Comparison of ENCODE assay signal across 10 cellular contexts in genomic region chr2:43251171-43251731, GRCh38. TPM values are rescaled to one million over a fixed set of nuclear protein-coding genes. Genes with fewer than 3 reads are reported as not detected.
DNase-seq lines count a peak whose midpoint lies in the region; ATAC-seq and TF ChIP-seq lines count a peak whose summit lies in the region.
"Had no signal": no experiment of that assay in that cellular context is flagged by ENCODE, and none has a peak within 500 bp of the region (broad histone marks: within the 10 kb centered on the region; RNA-seq: fewer than 3 reads in every experiment).

No MANE protein-coding gene starts in this region.

- H3K27me3 Mint-ChIP-seq in nephron progenitor cell (ENCODE audit: low read depth, poor library complexity) = peaks cover 4% of the 10 kb centered on the region

- H3K4me2 ChIP-seq in SK-N-SH = peak overlapping the region; percentile 47

- H3K9me3 ChIP-seq in SK-N-SH (no peaks in the 10 kb centered on the region), prostate gland (no peaks in the 10 kb centered on the region)

- H3K27ac ChIP-seq in SK-N-SH (ENCODE audit: low read depth in 2 of 2, low read length in 1 of 2) = peak overlapping the region; percentile 77 to 100
- no peak overlapping the region for H3K27ac ChIP-seq in foreskin keratinocyte
- peak overlapping the region; percentile 65 to 76 for H3K27ac ChIP-seq in prostate gland

- POLR2A ChIA-PET in BJ (lab: Charles Lee) = interaction anchor here (1.2 kb wide), 1 partner anchor 25 kb away, joined by 5 read pairs; the partner anchor contains the start of gene ZFP36L2
- POLR2A ChIA-PET in SK-N-SH (lab: Yijun Ruan, JAX) = interaction anchor here (0.6 to 1.7 kb wide), 10 partner anchors 16 to 499 kb away, joined by 3 to 25 read pairs (median 10); partner anchors contain the start of gene ZFP36L2

- 0 out of 2 replicates have a peak overlapping the region, but pooled peaks have one; percentile 5 for H3K9ac ChIP-seq in SK-N-SH

- peak; percentile 63 for TF ChIP-seq RAD21 in SK-N-SH (IDR thresholded peaks at IDR 0.05; ENCODE audit: low read length)

- CTCF ChIA-PET in BJ (lab: Yijun Ruan, JAX) (interaction anchor here (0.6 to 1.0 kb wide), 2 partner anchors 22 to 423 kb away, joined by 3 to 4 read pairs; no protein-coding TSS in a partner anchor), SK-N-SH (lab: Yijun Ruan, JAX) (interaction anchor here (0.7 to 3.1 kb wide), 22 partner anchors 9 to 754 kb away, joined by 3 to 24 read pairs (median 4); no protein-coding TSS in a partner anchor)

- no peak overlapping the region for H2AFZ ChIP-seq in SK-N-SH (ENCODE audit: low read depth)

- ATAC-seq in foreskin keratinocyte (peak; percentile 55), HG03439 (IDR thresholded peaks at IDR 0.05; ENCODE audit: unreplicated experiment) (no peak), GM19397 (IDR thresholded peaks at IDR 0.05; ENCODE audit: unreplicated experiment) (no peak)

- H3K9me2 ChIP-seq in SK-N-SH = no peaks in the 10 kb centered on the region

- TF ChIP-seq POLR2A in prostate gland (IDR thresholded peaks at IDR 0.05) = peak; percentile 15

- peak; percentile 74 to 97; a peak in 3 of 4 replicates for TF ChIP-seq EP300 in SK-N-SH (IDR thresholded peaks at IDR 0.05; ENCODE audit: borderline replicate concordance in 1 of 2, low read depth in 1 of 2, low read length in 1 of 2)

- H4K20me1 ChIP-seq in SK-N-SH (ENCODE audit: insufficient read depth) = no peaks in the 10 kb centered on the region

- no peaks in the 10 kb centered on the region for H3F3A ChIP-seq in SK-N-SH (replicated peaks; ENCODE audit: insufficient read depth)

- DNase-seq in BJ (ENCODE audit: low read depth) (peak; percentile 72), SK-N-SH (peak; percentile 80), foreskin keratinocyte (peak; percentile 63 to 85), prostate gland (ENCODE audit: low spot score) (peak; percentile 29), nephron progenitor cell (no peak), UCSD-AML1 (lab: John Stamatoyannopoulos, UW; ENCODE audit: unreplicated experiment) (no peak)
- DNase-seq: activated effector memory CD4-positive, alpha-beta T cell treated with Interleukin-2 at 50 U/mL for 16 hours had no signal

- no peaks in the 10 kb centered on the region for H3K9me3 Mint-ChIP-seq in nephron progenitor cell
- H3K9me3 Mint-ChIP-seq: T-helper 1 cell treated with Interleukin-12 subunit alpha and Interleukin-12 subunit beta and Interleukin-4 antibody, amounts not matched to agents 30 μg/mL and 1 μg/mL, for 36 hours had no signal

- H3K4me1 Mint-ChIP-seq in nephron progenitor cell = peaks cover 11% of the 10 kb centered on the region

- WGBS in SK-N-SH (ENCODE audit: low lambda C conversion rate) = 20% methylated on average over 5 of the region's 5 CpGs
- WGBS in prostate gland = 23% methylated on average over 5 of the region's 5 CpGs

- no peak overlapping the region for H3K27ac Mint-ChIP-seq in nephron progenitor cell
- H3K27ac Mint-ChIP-seq: T-helper 1 cell treated with Interleukin-12 subunit alpha and Interleukin-12 subunit beta and Interleukin-4 antibody, amounts not matched to agents 30 μg/mL and 1 μg/mL, for 36 hours had no signal

- H3K36me3 ChIP-seq in BJ (ENCODE audit: control insufficient read depth, insufficient read depth, low read length) (no peaks in the 10 kb centered on the region), SK-N-SH (replicated peaks in 1 of 2; ENCODE audit: control insufficient read depth in 1 of 2, insufficient read depth in 2 of 2, low read length in 1 of 2) (peaks cover 0 to 3% of the 10 kb centered on the region in 2 experiments), prostate gland (no peaks in the 10 kb centered on the region)

- no peak overlapping the region for H3K4me3 Mint-ChIP-seq in nephron progenitor cell
- H3K4me3 Mint-ChIP-seq: T-helper 1 cell treated with Interleukin-12 subunit alpha and Interleukin-12 subunit beta and Interleukin-4 antibody, amounts not matched to agents 30 μg/mL and 1 μg/mL, for 36 hours had no signal

- peaks cover 9 to 53% of the 10 kb centered on the region in 2 experiments; a peak in 2 of 4 replicates for H3K4me1 ChIP-seq in SK-N-SH (ENCODE audit: control insufficient read depth in 1 of 2, insufficient read depth in 2 of 2, low read depth in 1 of 2, low read length in 1 of 2)
- H3K4me1 ChIP-seq in foreskin keratinocyte = peaks cover 16% of the 10 kb centered on the region
- H3K4me1 ChIP-seq in prostate gland (replicated peaks) = no peaks in the 10 kb centered on the region

- TF ChIP-seq CTCF in BJ (IDR thresholded peaks at IDR 0.05; ENCODE audit: insufficient read depth, low read depth, low read length) (no peak), SK-N-SH (IDR thresholded peaks at IDR 0.05) (no peak; the same call in 1 of the 2 replicates), foreskin keratinocyte (conservative IDR thresholded peaks at IDR 0.05) (peak; percentile 32), prostate gland (IDR thresholded peaks at IDR 0.05) (peak in 1 of 4 experiments; percentile 19), nephron progenitor cell (IDR thresholded peaks at IDR 0.05) (no peak)

- H3K36me3 Mint-ChIP-seq in nephron progenitor cell (ENCODE audit: low read depth) = peaks cover 15% of the 10 kb centered on the region

- no peaks in the 10 kb centered on the region for H3K27me3 ChIP-seq in BJ (ENCODE audit: control insufficient read depth, insufficient read depth, low read length)
- H3K27me3 ChIP-seq in SK-N-SH (ENCODE audit: insufficient read depth) = no peaks in the 10 kb centered on the region
- H3K27me3 ChIP-seq in foreskin keratinocyte = no peaks in the 10 kb centered on the region
- no peaks in the 10 kb centered on the region for H3K27me3 ChIP-seq in prostate gland (replicated peaks; ENCODE audit: insufficient read depth)

- H3K79me2 ChIP-seq in SK-N-SH (ENCODE audit: insufficient read depth) = no peaks in the 10 kb centered on the region

- H3K4me3 ChIP-seq in BJ (ENCODE audit: low read depth, low read length) (no peak overlapping the region), SK-N-SH (ENCODE audit: low read depth in 2 of 2, low read length in 1 of 2) (no peak overlapping the region), prostate gland (no peak overlapping the region)

- intact Hi-C loops in prostate gland (cut with DNase I) = loop anchor here (5.0 kb wide), 1 partner anchor 96 kb away; no protein-coding TSS in a partner anchor

TF ChIP-seq in SK-N-SH, 30 proteins besides CTCF, POLR2A, EP300 and RAD21 (continues in another document):
- peak; percentile 66 for TF ChIP-seq POLR2AphosphoS5 (IDR thresholded peaks at IDR 0.05; ENCODE audit: low read depth, low read length)
- TF ChIP-seq TCF12 (IDR thresholded peaks at IDR 0.05) = peak; percentile 91
- TF ChIP-seq EZH2phosphoT487 (IDR thresholded peaks at IDR 0.05; ENCODE audit: borderline replicate concordance, low read depth) = no peak
- peak; percentile 84 for TF ChIP-seq TEAD4 (IDR thresholded peaks at IDR 0.05; ENCODE audit: borderline replicate concordance, insufficient read depth)
- TF ChIP-seq MAX (IDR thresholded peaks at IDR 0.05; ENCODE audit: low read depth) = no peak
- TF ChIP-seq FOSL2 (IDR thresholded peaks at IDR 0.05; ENCODE audit: borderline replicate concordance, low read depth) = peak; percentile 64; the same call in 1 of the 2 replicates
- peak; percentile 37; the same call in 1 of the 2 replicates for TF ChIP-seq PBX3 (IDR thresholded peaks at IDR 0.05)
- TF ChIP-seq RXRA (IDR thresholded peaks at IDR 0.05; ENCODE audit: borderline replicate concordance, low read depth) = no peak
- TF ChIP-seq USF2 (IDR thresholded peaks at IDR 0.05; ENCODE audit: borderline replicate concordance, low read depth, low read length) = no peak
- no peak for TF ChIP-seq NRF1 (IDR thresholded peaks at IDR 0.05; ENCODE audit: low read depth, low read length)
- no peak; the same call in 1 of the 2 replicates for TF ChIP-seq YY1 (IDR thresholded peaks at IDR 0.05; ENCODE audit: low read depth)
- no peak for TF ChIP-seq SIN3A (IDR thresholded peaks at IDR 0.05; ENCODE audit: borderline replicate concordance, low read depth, low read length)
- peak; percentile 59; the same call in 1 of the 2 replicates for TF ChIP-seq RFX5 (IDR thresholded peaks at IDR 0.05; ENCODE audit: low read length)
- peak; percentile 82 for TF ChIP-seq JUND (IDR thresholded peaks at IDR 0.05)
- peak; percentile 93 for TF ChIP-seq FOXJ3 (CRISPR knock-in tag; IDR thresholded peaks at IDR 0.05)
- TF ChIP-seq ELF1 (IDR thresholded peaks at IDR 0.05) = no peak
- TF ChIP-seq NFIC (IDR thresholded peaks at IDR 0.05; ENCODE audit: borderline replicate concordance) = peak; percentile 41; the same call in 1 of the 2 replicates

RNA-seq across cellular contexts. Expression of gene ZFP36L2, which starts 24.8 kb away (rescaled TPM):
- polyA plus RNA-seq in BJ (2011; rRNA removed) = 4.0 and 6.9 TPM in 2 replicates
- polyA minus RNA-seq in BJ (2011; rRNA and poly(A)+ RNA removed) = 3.3 and 6.4 TPM in 2 replicates
- polyA plus RNA-seq in SK-N-SH (2012; rRNA removed) = 12.5 and 18.4 TPM in 2 replicates
- polyA plus RNA-seq in SK-N-SH (2012; cell fraction: cytosol; rRNA removed) = 22.0 and 22.2 TPM in 2 replicates
- polyA plus RNA-seq in SK-N-SH (2012; cell fraction: nucleus; rRNA removed) = 24.1 and 24.2 TPM in 2 replicates
- 124 and 137 TPM in 2 replicates for total RNA-seq in foreskin keratinocyte
- 127 and 136 TPM in 2 replicates for polyA plus RNA-seq in foreskin keratinocyte
- total RNA-seq in prostate gland = 100 to 1,000 TPM; 117 to 256 TPM

Comparison
In these comparisons a context has a peak if more than half of its experiments do, and no peak if none do; other contexts are left out.
1. DNase-seq: peak in BJ (single experiment), SK-N-SH (single experiment), foreskin keratinocyte (2 of 2) and prostate gland (single experiment); none in nephron progenitor cell (single experiment) and UCSD-AML1 (single experiment).